In the genomic region with DNA sequence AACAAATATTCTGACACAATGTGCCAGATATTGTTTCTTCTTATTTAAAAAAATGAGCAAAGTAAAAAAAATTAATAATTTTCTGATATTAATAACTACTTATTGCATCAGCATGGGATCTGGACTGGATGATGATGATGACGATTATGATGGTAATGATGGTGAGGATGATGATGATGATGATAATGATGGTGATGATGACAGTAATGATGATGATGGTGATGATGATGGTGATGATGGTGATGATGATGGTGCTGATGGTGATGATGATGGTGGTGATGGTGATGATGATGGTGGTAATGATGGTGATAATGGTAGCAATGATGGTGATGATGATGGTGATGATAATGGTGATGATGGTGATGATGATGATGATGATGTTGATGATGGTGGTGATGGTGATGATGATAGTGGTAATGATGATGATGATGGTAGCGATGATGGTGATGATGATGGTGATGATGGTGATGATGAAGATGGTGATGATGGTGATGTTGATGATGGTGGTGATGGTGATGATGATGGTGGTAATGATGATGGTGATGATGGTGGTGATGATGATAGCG, we compare ENCODE assay signal across 18 cellular contexts.
DNase-seq lines count a peak whose midpoint lies in the region; FAIRE-seq and TF ChIP-seq lines count a peak whose summit lies in the region.
"Had no signal": no experiment of that assay in that cellular context is flagged by ENCODE, and none has a peak within 500 bp of the region (broad histone marks: within the 10 kb centered on the region; RNA-seq: fewer than 3 reads in every experiment).

No MANE protein-coding gene starts in this region.

- CTCF ChIA-PET in H1 (lab: Charles Lee; ENCODE audit: partially characterized antibody): no interaction called here

- H3K79me1 ChIP-seq in H1 (ENCODE audit: low read depth, low read length): no peaks in the 10 kb centered on the region

- H3K79me2 ChIP-seq in astrocyte (ENCODE audit: insufficient read depth, low read length): no peaks in the 10 kb centered on the region
- H3K79me2 ChIP-seq in H1 (ENCODE audit: control insufficient read depth in 1 of 2, insufficient read depth in 2 of 2, low read length in 2 of 2): no peaks in the 10 kb centered on the region

- H3K27me3 ChIP-seq in astrocyte (ENCODE audit: insufficient read depth, low read length): no peaks in the 10 kb centered on the region
- H3K27me3 ChIP-seq in H1 (replicated peaks in 1 of 4; ENCODE audit: control insufficient read depth in 3 of 4, extremely low read depth in 1 of 4, insufficient read depth in 3 of 4, low read length in 3 of 4): peaks cover 0 to 1% (median 0%) of the 10 kb centered on the region in 4 experiments; a peak in 1 of 7 replicates
- no peaks in the 10 kb centered on the region for H3K27me3 ChIP-seq in tibial nerve
- H3K27me3 ChIP-seq in effector memory CD4-positive, alpha-beta T cell (replicated peaks; ENCODE audit: control insufficient read depth, insufficient read depth, low read length, poor library complexity, severe bottlenecking): no peaks in the 10 kb centered on the region

- no peaks in the 10 kb centered on the region for H3K9me3 Mint-ChIP-seq in astrocyte (ENCODE audit: unreplicated experiment)
- H3K9me3 Mint-ChIP-seq: GM23338 had no signal

- no peak overlapping the region for H3K14ac ChIP-seq in H1 (ENCODE audit: insufficient read length)

- DNase-seq in GM12892 (ENCODE audit: insufficient read length): no peak
- no peak for DNase-seq in astrocyte (ENCODE audit: low read depth)
- no peak for DNase-seq in H1 (ENCODE audit: low read depth in 1 of 2, low spot score in 2 of 2)
- DNase-seq in tibial nerve (ENCODE audit: low spot score in 2 of 2): no peak
- no peak for DNase-seq in NCI-H1694 treated with DMSO at 0.1 percent for 48 hours (lab: John Stamatoyannopoulos, UW)
- no peak for DNase-seq in effector memory CD4-positive, alpha-beta T cell
- DNase-seq: C1 segment of cervical spinal cord; Caco-2; CD4-positive, alpha-beta memory T cell; DMS 273 treated with DMSO at 0.1 percent for 48 hours; DMS79; EL; GDM1 had no signal

- H3K4me2 ChIP-seq in astrocyte (ENCODE audit: low read length) (no peak overlapping the region), H1 (ENCODE audit: insufficient read depth in 1 of 2, low read depth in 2 of 2, low read length in 2 of 2) (no peak overlapping the region)
- H3K4me2 ChIP-seq: GM23338 had no signal

- H2BK15ac ChIP-seq in H1 (ENCODE audit: low read length): no peak overlapping the region

- no peak overlapping the region for H4K91ac ChIP-seq in H1 (replicated peaks; ENCODE audit: insufficient read length, low read length)

- H3K36me3 ChIP-seq in astrocyte (ENCODE audit: insufficient read depth, low read length) (no peaks in the 10 kb centered on the region), H1 (ENCODE audit: control insufficient read depth in 2 of 4, insufficient read depth in 4 of 4, low read length in 3 of 4) (no peaks in the 10 kb centered on the region), tibial nerve (no peaks in the 10 kb centered on the region)
- no peaks in the 10 kb centered on the region for H3K36me3 ChIP-seq in effector memory CD4-positive, alpha-beta T cell (ENCODE audit: control insufficient read depth, insufficient read depth, low read length)
- H3K36me3 ChIP-seq: HAP-1 had no signal

- H3K27ac ChIP-seq in astrocyte (ENCODE audit: low read depth, low read length) (no peak overlapping the region), H1 (ENCODE audit: low read depth, low read length) (no peak overlapping the region), tibial nerve (no peak overlapping the region)
- no peak overlapping the region for H3K27ac ChIP-seq in effector memory CD4-positive, alpha-beta T cell (ENCODE audit: insufficient read depth, low read length, poor library complexity, severe bottlenecking)

- no peak overlapping the region for H3K4me3 Mint-ChIP-seq in astrocyte (ENCODE audit: unreplicated experiment)
- H3K4me3 Mint-ChIP-seq: CD4-positive, alpha-beta memory T cell; GM23338 had no signal

- H3K9ac ChIP-seq in astrocyte (ENCODE audit: low read length): no peak overlapping the region
- no peak overlapping the region for H3K9ac ChIP-seq in H1 (replicated peaks in 1 of 4; ENCODE audit: extremely low read depth in 1 of 4, low read depth in 3 of 4, low read length in 3 of 4)

- 66% methylated on average over 3 of the region's 3 CpGs; no CpG with 5 or more reads in 1 of the 2 experiments for WGBS in H1 (ENCODE audit: extremely low coverage in 1 of 2, insufficient coverage in 1 of 2, insufficient read length in 1 of 2, insufficient replicate concordance in 2 of 2, low coverage in 1 of 2, low lambda C conversion rate in 2 of 2, missing lambda C conversion rate in 1 of 2), 2 experiments
- WGBS in tibial nerve, 2 donors: 49 to 78% methylated on average over 3 of the region's 3 CpGs

- peaks cover 8% of the 10 kb centered on the region; the same call in 1 of the 2 replicates for H3K23me2 ChIP-seq in H1 (ENCODE audit: low read depth, low read length)

- no peaks in the 10 kb centered on the region for H3K4me1 ChIP-seq in astrocyte (ENCODE audit: insufficient read depth, low read length)
- no peaks in the 10 kb centered on the region for H3K4me1 ChIP-seq in H1 (replicated peaks in 1 of 4; ENCODE audit: control insufficient read depth in 3 of 4, insufficient read depth in 4 of 4, low read length in 3 of 4)
- no peaks in the 10 kb centered on the region for H3K4me1 ChIP-seq in tibial nerve
- no peaks in the 10 kb centered on the region for H3K4me1 ChIP-seq in effector memory CD4-positive, alpha-beta T cell (ENCODE audit: control insufficient read depth, insufficient read depth, low read length, poor library complexity, severe bottlenecking)
- H3K4me1 ChIP-seq: Caco-2, HAP-1 had no signal

- no peak overlapping the region for H3K23ac ChIP-seq in H1 (ENCODE audit: insufficient read length)

- no peak overlapping the region for H2BK12ac ChIP-seq in H1 (ENCODE audit: low read depth, low read length)

- no peak overlapping the region for H2BK20ac ChIP-seq in H1 (ENCODE audit: low read length)

- peak overlapping the region; percentile 83 for H3K56ac ChIP-seq in H1 (replicated peaks; ENCODE audit: insufficient read length, low read depth, low read length)

- H3K4me1 Mint-ChIP-seq in astrocyte (ENCODE audit: low read depth, unreplicated experiment): no peaks in the 10 kb centered on the region
- H3K4me1 Mint-ChIP-seq: CD4-positive, alpha-beta memory T cell had no signal

- H4K20me1 ChIP-seq in astrocyte (ENCODE audit: insufficient read depth, low read length) (no peaks in the 10 kb centered on the region), H1 (replicated peaks in 1 of 2; ENCODE audit: control insufficient read depth in 1 of 2, insufficient read depth in 2 of 2, low read length in 2 of 2) (peaks cover 0 to 4% of the 10 kb centered on the region in 2 experiments)

- H4K5ac ChIP-seq in H1 (ENCODE audit: insufficient read length, low read depth, low read length): no peak overlapping the region

- no peaks in the 10 kb centered on the region for H3K36me3 Mint-ChIP-seq in astrocyte (ENCODE audit: low read depth, unreplicated experiment)
- H3K36me3 Mint-ChIP-seq: CD4-positive, alpha-beta memory T cell had no signal

- TF ChIP-seq CTCF in astrocyte (IDR thresholded peaks at IDR 0.05; ENCODE audit: insufficient read depth, low read depth, low read length) (no peak), H1 (IDR thresholded peaks at IDR 0.05; ENCODE audit: control extremely low read depth in 1 of 3, insufficient read depth in 1 of 3, low read depth in 1 of 3, low read length in 3 of 3) (no peak), tibial nerve (IDR thresholded peaks at IDR 0.05) (no peak)

- TF ChIP-seq POLR2A in GM12892 (IDR thresholded peaks at IDR 0.05; ENCODE audit: low read depth, low read length) (no peak), H1 (IDR thresholded peaks at IDR 0.05; ENCODE audit: control extremely low read depth in 1 of 2, low read depth in 2 of 2, low read length in 2 of 2) (no peak), tibial nerve (IDR thresholded peaks at IDR 0.05) (no peak)

- H3K4ac ChIP-seq in H1 (replicated peaks; ENCODE audit: insufficient read length, low read depth, low read length): no peak overlapping the region

- H2BK5ac ChIP-seq in H1 (ENCODE audit: low read depth, low read length): no peak overlapping the region

- H4K8ac ChIP-seq in H1 (ENCODE audit: extremely low read depth, insufficient read depth, low read length): no peak overlapping the region

- H3K27me3 Mint-ChIP-seq in astrocyte (ENCODE audit: low read depth, unreplicated experiment): peaks cover 16% of the 10 kb centered on the region
- H3K27me3 Mint-ChIP-seq: CD4-positive, alpha-beta memory T cell had no signal

- H3K9me3 ChIP-seq in astrocyte (ENCODE audit: insufficient read depth, low read depth, low read length) (peaks cover 4% of the 10 kb centered on the region), H1 (ENCODE audit: insufficient read depth in 2 of 2, low read depth in 1 of 2, low read length in 1 of 2) (no peaks in the 10 kb centered on the region), tibial nerve (no peaks in the 10 kb centered on the region)
- no peaks in the 10 kb centered on the region for H3K9me3 ChIP-seq in effector memory CD4-positive, alpha-beta T cell (ENCODE audit: control insufficient read depth, low read length)
- H3K9me3 ChIP-seq: Caco-2, HAP-1 had no signal

- H3K4me3 ChIP-seq in astrocyte (ENCODE audit: insufficient read depth, low read depth, low read length) (no peak overlapping the region), H1 (ENCODE audit: extremely low read depth in 1 of 4, insufficient read depth in 2 of 4, low read depth in 3 of 4, low read length in 4 of 4) (no peak overlapping the region), tibial nerve (no peak overlapping the region)
- no peak overlapping the region for H3K4me3 ChIP-seq in effector memory CD4-positive, alpha-beta T cell (ENCODE audit: insufficient read depth, low read depth, low read length, poor library complexity, severe bottlenecking)
- H3K4me3 ChIP-seq: GM12878, GM23338, HAP-1 had no signal

- peak overlapping the region; percentile 78; the same call in 1 of the 2 replicates for H2AK5ac ChIP-seq in H1 (ENCODE audit: low read depth, low read length)

- H3K18ac ChIP-seq in H1 (ENCODE audit: extremely low read depth, low read length): no peak overlapping the region

- H2AFZ ChIP-seq in astrocyte (ENCODE audit: low read depth, low read length): no peak overlapping the region
- H2AFZ ChIP-seq in H1 (ENCODE audit: low read length): no peak overlapping the region
- H2AFZ ChIP-seq: GM23338 had no signal

- peak; percentile 65 for FAIRE-seq in GM12892 (lab: Jason Lieb, UNC)
- peak; percentile 72 for FAIRE-seq in astrocyte (lab: Jason Lieb, UNC)
- FAIRE-seq in H1 (lab: Jason Lieb, UNC): no peak
- FAIRE-seq: GM12878, GM18507, H54 had no signal

- H2BK120ac ChIP-seq in H1 (replicated peaks; ENCODE audit: low read depth, low read length): no peak overlapping the region

- TF ChIP-seq EP300 in H1 (IDR thresholded peaks at IDR 0.05; ENCODE audit: borderline replicate concordance in 1 of 2, low read depth in 2 of 2, low read length in 2 of 2): no peak
- TF ChIP-seq EP300 in tibial nerve (IDR thresholded peaks at IDR 0.05): no peak

- POLR2A ChIA-PET in H1 (lab: Charles Lee; ENCODE audit: partially characterized antibody): no interaction called here

- H3K27ac Mint-ChIP-seq in astrocyte (ENCODE audit: unreplicated experiment): no peak overlapping the region
- H3K27ac Mint-ChIP-seq: CD4-positive, alpha-beta memory T cell; GM23338 had no signal

- TF ChIP-seq RAD21 in H1 (IDR thresholded peaks at IDR 0.05 in 1 of 2, conservative IDR thresholded peaks at IDR 0.05 in 1 of 2; ENCODE audit: low read depth in 2 of 2, low read length in 2 of 2): no peak
